In the genomic region with DNA sequence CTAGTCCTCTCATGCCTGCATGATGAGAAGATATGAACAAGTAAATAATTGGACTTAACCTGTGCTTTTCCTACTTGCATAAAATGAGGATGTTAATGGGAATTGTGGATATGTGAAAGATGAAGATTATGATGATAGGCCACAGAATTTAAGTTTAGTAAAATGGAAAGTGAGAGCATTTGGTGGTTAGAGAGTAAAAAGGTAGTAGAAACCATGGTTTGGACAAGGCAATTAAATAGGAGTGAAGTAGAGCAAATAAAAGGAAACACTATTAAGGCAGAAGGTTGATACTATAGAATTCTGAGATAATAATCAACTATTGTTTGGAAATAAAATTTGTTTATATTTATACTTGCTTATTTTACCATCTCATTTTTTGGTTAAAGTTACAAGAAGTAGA, we compare ENCODE assay signal across 20 cellular contexts.
DNase-seq lines count a peak whose midpoint lies in the region; ATAC-seq and FAIRE-seq lines count a peak whose summit lies in the region.
"Had no signal": no experiment of that assay in that cellular context is flagged by ENCODE, and none has a peak within 500 bp of the region (broad histone marks: within the 10 kb centered on the region; RNA-seq: fewer than 3 reads in every experiment).

No MANE protein-coding gene starts in this region.

- ATAC-seq in GM18868 (IDR thresholded peaks at IDR 0.05; ENCODE audit: unreplicated experiment) (peak; percentile 68), HG02870 (IDR thresholded peaks at IDR 0.05; ENCODE audit: unreplicated experiment) (peak; percentile 61), HG02938 (IDR thresholded peaks at IDR 0.05; ENCODE audit: unreplicated experiment) (no peak)

- intact Hi-C loops in head of caudate nucleus (cut with DNase I): no loop called here

- DNase-seq in superior temporal gyrus (ENCODE audit: extremely low spot score) (no peak), head of caudate nucleus (no peak)
- DNase-seq: ACHN; BE2C; C1 segment of cervical spinal cord; Caco-2; Calu3; CD4-positive, alpha-beta memory T cell; CD4-positive, CD25-positive, alpha-beta regulatory T cell; CD8-positive, alpha-beta memory T cell; DMS79 treated with DMSO at 0.1 percent for 48 hours; GF-D8 had no signal

- FAIRE-seq in A204.1 (lab: Jason Lieb, UNC): peak; percentile 58
- FAIRE-seq: D721Med, G401.6, GM12891, GM19239 had no signal
